Comparison of ENCODE assay signal across 10 cellular contexts in genomic region chr19:39320948-39321831, GRCh38. TPM values are rescaled to one million over a fixed set of nuclear protein-coding genes. Genes with fewer than 3 reads are reported as not detected.
A peak's percentile ranks its signal among the peaks of the same experiment; 100 is the strongest.
DNase-seq lines count a peak whose midpoint lies in the region; ATAC-seq and TF ChIP-seq lines count a peak whose summit lies in the region.
"Had no signal": no experiment of that assay in that cellular context is flagged by ENCODE, and none has a peak within 500 bp of the region (broad histone marks: within the 10 kb centered on the region; RNA-seq: fewer than 3 reads in every experiment).

No MANE protein-coding gene starts in this region.

- peaks cover 24% of the 10 kb centered on the region for H3K4me1 Mint-ChIP-seq in activated naive CD4-positive, alpha-beta T cell treated with anti-CD3 and anti-CD28 coated beads for 36 hours (ENCODE audit: low read depth)
- H3K4me1 Mint-ChIP-seq in WTC11 = peaks cover 15% of the 10 kb centered on the region

- H3K9me3 Mint-ChIP-seq in activated naive CD4-positive, alpha-beta T cell treated with anti-CD3 and anti-CD28 coated beads for 36 hours = no peaks in the 10 kb centered on the region
- no peaks in the 10 kb centered on the region for H3K9me3 Mint-ChIP-seq in WTC11

- H3K36me3 ChIP-seq in iPS-15b (ENCODE audit: control insufficient read depth, insufficient read depth, low read length) (no peaks in the 10 kb centered on the region), thoracic aorta (no peaks in the 10 kb centered on the region)

- no peak for DNase-seq in activated naive CD4-positive, alpha-beta T cell treated with anti-CD3 and anti-CD28 coated beads for 36 hours
- DNase-seq in activated naive CD4-positive, alpha-beta T cell treated with anti-CD3 and anti-CD28 coated beads, Interleukin-2, amount 50 U/mL, for 16 hours = no peak
- DNase-seq in WTC11 (ENCODE audit: low spot score) (peak; percentile 32), thoracic aorta (ENCODE audit: low spot score) (no peak), NCI-H2227 treated with DMSO at 0.1 percent for 48 hours (lab: John Stamatoyannopoulos, UW) (no peak), NCI-H2196 (lab: John Stamatoyannopoulos, UW; ENCODE audit: unreplicated experiment) (no peak)
- DNase-seq in stimulated activated CD4-positive, alpha-beta T cell treated with anti-CD3 and anti-CD28 coated beads, Interleukin-4, amount 100 ng/mL, for 1 hour = no peak

- POLR2A ChIA-PET in WTC11 (lab: Charles Lee) = no interaction called here

- no peak overlapping the region for H3K27ac ChIP-seq in thoracic aorta

- H3K9ac ChIP-seq in iPS-15b (ENCODE audit: low read depth, low read length) = no peak overlapping the region

- no peaks in the 10 kb centered on the region for H3K27me3 Mint-ChIP-seq in activated naive CD4-positive, alpha-beta T cell treated with anti-CD3 and anti-CD28 coated beads for 36 hours (ENCODE audit: low read depth)
- peaks cover 48% of the 10 kb centered on the region for H3K27me3 Mint-ChIP-seq in WTC11 (ENCODE audit: low read depth)

- peak; percentile 68; the same call in 1 of the 2 replicates for ATAC-seq in WTC11
- no peak for ATAC-seq in thoracic aorta (ENCODE audit: insufficient number of reproducible peaks, low FRiP score, low read depth)

- peaks cover 7% of the 10 kb centered on the region for H3K27me3 ChIP-seq in iPS-15b (ENCODE audit: control insufficient read depth, insufficient read depth, low read length)
- no peaks in the 10 kb centered on the region for H3K27me3 ChIP-seq in thoracic aorta (replicated peaks; ENCODE audit: insufficient read depth)

- no peak overlapping the region for H3K27ac Mint-ChIP-seq in activated naive CD4-positive, alpha-beta T cell treated with anti-CD3 and anti-CD28 coated beads for 36 hours
- H3K27ac Mint-ChIP-seq in WTC11 = peak overlapping the region; percentile 85; the same call in 1 of the 2 replicates

- H3K4me1 ChIP-seq in iPS-15b (ENCODE audit: control insufficient read depth, insufficient read depth, low read length) (no peaks in the 10 kb centered on the region), thoracic aorta (ENCODE audit: control insufficient read depth in 1 of 2, low read depth in 2 of 2) (peaks cover 4 to 10% of the 10 kb centered on the region in 2 donors)

- H3K4me3 ChIP-seq in iPS-15b (ENCODE audit: low read depth, low read length) = peak overlapping the region; percentile 12
- H3K4me3 ChIP-seq in thoracic aorta = peak overlapping the region; percentile 42

- no peaks in the 10 kb centered on the region for H3K36me3 Mint-ChIP-seq in activated naive CD4-positive, alpha-beta T cell treated with anti-CD3 and anti-CD28 coated beads for 36 hours (ENCODE audit: low read depth)
- no peaks in the 10 kb centered on the region for H3K36me3 Mint-ChIP-seq in WTC11

- H3K4me3 Mint-ChIP-seq in activated naive CD4-positive, alpha-beta T cell treated with anti-CD3 and anti-CD28 coated beads for 36 hours = peak overlapping the region; percentile 71
- peak overlapping the region; percentile 79 for H3K4me3 Mint-ChIP-seq in WTC11

- TF ChIP-seq CTCF in WTC11 (IDR thresholded peaks at IDR 0.05) (no peak), thoracic aorta (IDR thresholded peaks at IDR 0.05) (no peak)

- intact Hi-C loops in activated naive CD4-positive, alpha-beta T cell treated with anti-CD3 and anti-CD28 coated beads for 36 hours (cut with micrococcal nuclease) = no loop called here

- CTCF ChIA-PET in activated naive CD4-positive, alpha-beta T cell treated with anti-CD3 and anti-CD28 coated beads for 36 hours (lab: Charles Lee) = no interaction called here
- CTCF ChIA-PET in WTC11 (lab: Charles Lee) = interaction anchor here (0.5 to 1.5 kb wide), 4 partner anchors 10 to 231 kb away, joined by 3 to 7 read pairs (median 4); partner anchors contain the start of genes IFNL3 and IFNL4

- H3K9me3 ChIP-seq in iPS-15b (ENCODE audit: control insufficient read depth, insufficient read depth, low read length) (no peaks in the 10 kb centered on the region), thoracic aorta (no peaks in the 10 kb centered on the region)

TF ChIP-seq in WTC11, 78 proteins besides CTCF, POLR2A, EP300 and RAD21 (continues in another document):
- TF ChIP-seq EMX1 (CRISPR knock-in tag; IDR thresholded peaks at IDR 0.05) (no peak), ZNF232 (CRISPR knock-in tag; IDR thresholded peaks at IDR 0.05) (no peak), ETV6 (CRISPR knock-in tag; IDR thresholded peaks at IDR 0.05) (no peak), NR2C2 (CRISPR knock-in tag; IDR thresholded peaks at IDR 0.05) (no peak), ZNF423 (CRISPR knock-in tag; IDR thresholded peaks at IDR 0.05) (no peak), SP1 (CRISPR knock-in tag; conservative IDR thresholded peaks at IDR 0.05) (no peak), ATF2 (CRISPR knock-in tag; IDR thresholded peaks at IDR 0.05; ENCODE audit: borderline replicate concordance, low read depth) (no peak), NR3C1 (CRISPR knock-in tag; conservative IDR thresholded peaks at IDR 0.05; ENCODE audit: low read depth) (no peak), ATF1 (CRISPR knock-in tag; IDR thresholded peaks at IDR 0.05) (no peak), ZNF263 (CRISPR knock-in tag; IDR thresholded peaks at IDR 0.05; ENCODE audit: low read depth) (no peak)
- TF ChIP-seq, protein P1, sequence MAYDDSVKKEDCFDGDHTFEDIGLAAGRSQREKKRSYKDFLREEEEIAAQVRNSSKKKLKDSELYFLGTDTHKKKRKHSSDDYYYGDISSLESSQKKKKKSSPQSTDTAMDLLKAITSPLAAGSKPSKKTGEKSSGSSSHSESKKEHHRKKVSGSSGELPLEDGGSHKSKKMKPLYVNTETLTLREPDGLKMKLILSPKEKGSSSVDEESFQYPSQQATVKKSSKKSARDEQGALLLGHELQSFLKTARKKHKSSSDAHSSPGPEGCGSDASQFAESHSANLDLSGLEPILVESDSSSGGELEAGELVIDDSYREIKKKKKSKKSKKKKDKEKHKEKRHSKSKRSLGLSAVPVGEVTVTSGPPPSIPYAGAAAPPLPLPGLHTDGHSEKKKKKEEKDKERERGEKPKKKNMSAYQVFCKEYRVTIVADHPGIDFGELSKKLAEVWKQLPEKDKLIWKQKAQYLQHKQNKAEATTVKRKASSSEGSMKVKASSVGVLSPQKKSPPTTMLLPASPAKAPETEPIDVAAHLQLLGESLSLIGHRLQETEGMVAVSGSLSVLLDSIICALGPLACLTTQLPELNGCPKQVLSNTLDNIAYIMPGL (CRISPR knock-in tag; IDR thresholded peaks at IDR 0.05) = no peak
- TF ChIP-seq, protein P2, sequence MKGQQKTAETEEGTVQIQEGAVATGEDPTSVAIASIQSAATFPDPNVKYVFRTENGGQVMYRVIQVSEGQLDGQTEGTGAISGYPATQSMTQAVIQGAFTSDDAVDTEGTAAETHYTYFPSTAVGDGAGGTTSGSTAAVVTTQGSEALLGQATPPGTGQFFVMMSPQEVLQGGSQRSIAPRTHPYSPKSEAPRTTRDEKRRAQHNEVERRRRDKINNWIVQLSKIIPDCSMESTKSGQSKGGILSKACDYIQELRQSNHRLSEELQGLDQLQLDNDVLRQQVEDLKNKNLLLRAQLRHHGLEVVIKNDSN (CRISPR knock-in tag; IDR thresholded peaks at IDR 0.05) = no peak
- TF ChIP-seq, protein P3, sequence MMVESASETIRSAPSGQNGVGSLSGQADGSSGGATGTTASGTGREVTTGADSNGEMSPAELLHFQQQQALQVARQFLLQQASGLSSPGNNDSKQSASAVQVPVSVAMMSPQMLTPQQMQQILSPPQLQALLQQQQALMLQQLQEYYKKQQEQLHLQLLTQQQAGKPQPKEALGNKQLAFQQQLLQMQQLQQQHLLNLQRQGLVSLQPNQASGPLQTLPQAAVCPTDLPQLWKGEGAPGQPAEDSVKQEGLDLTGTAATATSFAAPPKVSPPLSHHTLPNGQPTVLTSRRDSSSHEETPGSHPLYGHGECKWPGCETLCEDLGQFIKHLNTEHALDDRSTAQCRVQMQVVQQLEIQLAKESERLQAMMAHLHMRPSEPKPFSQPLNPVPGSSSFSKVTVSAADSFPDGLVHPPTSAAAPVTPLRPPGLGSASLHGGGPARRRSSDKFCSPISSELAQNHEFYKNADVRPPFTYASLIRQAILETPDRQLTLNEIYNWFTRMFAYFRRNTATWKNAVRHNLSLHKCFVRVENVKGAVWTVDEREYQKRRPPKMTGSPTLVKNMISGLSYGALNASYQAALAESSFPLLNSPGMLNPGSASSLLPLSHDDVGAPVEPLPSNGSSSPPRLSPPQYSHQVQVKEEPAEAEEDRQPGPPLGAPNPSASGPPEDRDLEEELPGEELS (CRISPR knock-in tag; IDR thresholded peaks at IDR 0.05) = no peak

RNA-seq across cellular contexts. Expression of gene LRFN1, which starts 0.5 kb away (rescaled TPM):
- 1 to 10 TPM; 5.0 to 5.3 TPM for total RNA-seq in activated naive CD4-positive, alpha-beta T cell treated with anti-CD3 and anti-CD28 coated beads for 36 hours
- 7.1 to 8.5 TPM (median 8.1 TPM) in 3 replicates for total RNA-seq in WTC11 (2021)
- under 1 TPM; 0.85 to 0.95 TPM for total RNA-seq in thoracic aorta

RNA-seq across cellular contexts. Expression of gene GMFG, which starts 14.7 kb away (rescaled TPM):
- total RNA-seq in activated naive CD4-positive, alpha-beta T cell treated with anti-CD3 and anti-CD28 coated beads for 36 hours = 100 to 1,000 TPM; 331 to 332 TPM
- total RNA-seq in WTC11 (2021) (0.96 to 1.8 TPM (median 1.4 TPM) in 3 replicates), thoracic aorta (10 to 100 TPM; 15.9 to 16.0 TPM)

RNA-seq across cellular contexts. Expression of gene SAMD4B, which starts 21.0 kb away (rescaled TPM):
- 10 to 100 TPM; 33.0 to 35.8 TPM for total RNA-seq in activated naive CD4-positive, alpha-beta T cell treated with anti-CD3 and anti-CD28 coated beads for 36 hours
- total RNA-seq in WTC11 (2021) = 148 to 164 TPM (median 150 TPM) in 3 replicates
- total RNA-seq in thoracic aorta = 100 to 1,000 TPM; 101 to 153 TPM

RNA-seq across cellular contexts. Expression of gene IFNL1, which starts 25.0 kb away (rescaled TPM):
- total RNA-seq in activated naive CD4-positive, alpha-beta T cell treated with anti-CD3 and anti-CD28 coated beads for 36 hours = 1 to 10 TPM in 1 of 2 experiments, under 1 TPM in 1; 0.91 to 1.0 TPM
- not detected in 3 replicates for total RNA-seq in WTC11 (2021)
- not detected for total RNA-seq in thoracic aorta
- total RNA-seq: M059J, RPMI7951 had no signal

RNA-seq across cellular contexts. Expression of gene IFNL2, which starts 53.0 kb away (rescaled TPM):
- total RNA-seq in activated naive CD4-positive, alpha-beta T cell treated with anti-CD3 and anti-CD28 coated beads for 36 hours = under 1 TPM; 0.69 to 0.93 TPM
- not detected in 3 replicates for total RNA-seq in WTC11 (2021)
- not detected for total RNA-seq in thoracic aorta
- total RNA-seq: M059J, RPMI7951 had no signal

Comparison
In these comparisons a context has a peak if more than half of its experiments do, and no peak if none do; other contexts are left out.
1. RNA of gene GMFG, which starts 14.7 kb away (total RNA-seq): 331 to 332 TPM in activated naive CD4-positive, alpha-beta T cell treated with anti-CD3 and anti-CD28 coated beads for 36 hours; 15.9 to 16.0 TPM in thoracic aorta and 0.96 to 1.8 TPM in WTC11; every median in the first group is over 10 times any median in the second.